In the genomic region with DNA sequence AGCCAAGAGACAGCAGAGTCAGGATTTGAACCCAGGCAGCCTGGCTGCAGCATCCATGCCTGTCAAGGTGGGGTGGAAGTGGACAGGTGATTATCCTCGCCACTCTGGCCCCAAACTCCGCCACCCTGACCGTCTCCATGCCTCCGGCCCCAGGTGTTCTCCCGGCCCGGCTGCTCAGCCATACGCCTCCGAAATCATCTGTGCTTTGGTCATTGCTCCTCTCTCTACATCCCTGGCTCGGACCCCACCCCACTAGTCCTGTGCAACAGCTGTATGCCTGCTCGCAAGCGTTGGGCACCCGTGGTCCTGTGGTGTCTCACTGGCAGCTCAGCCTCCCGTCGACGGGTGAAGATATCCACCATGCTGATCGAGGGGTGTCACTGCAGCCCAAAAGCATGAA, we compare ENCODE assay signal across 32 cellular contexts. TPM values are rescaled to one million over a fixed set of nuclear protein-coding genes. Genes with fewer than 3 reads are reported as not detected.
"Had no signal": no experiment of that assay in that cellular context is flagged by ENCODE, and none has a peak within 500 bp of the region (broad histone marks: within the 10 kb centered on the region; RNA-seq: fewer than 3 reads in every experiment).

No MANE protein-coding gene starts in this region.

- H3K4me2 ChIP-seq: SK-N-SH had no signal

- ATAC-seq: activated CD8-positive, alpha-beta T cell treated with anti-CD3 and anti-CD28 coated beads for 36 hours; activated naive CD4-positive, alpha-beta T cell treated with anti-CD3 and anti-CD28 coated beads, Interleukin-2, amount 50 U/mL, for 72 hours; activated T-cell treated with anti-CD3 and anti-CD28 coated beads, Interleukin-2, amount 50 U/mL, for 72 hours; activated T-helper 17 cell treated with anti-CD3 and anti-CD28 coated beads, Interleukin-2, amount 50 U/mL, for 72 hours; body of pancreas; Panc1 had no signal

- H3K27ac ChIP-seq: adrenal gland, body of pancreas, breast epithelium, SJSA1 had no signal

- H3K9me3 ChIP-seq: adrenal gland, body of pancreas, breast epithelium, SJSA1, SK-N-SH had no signal

- H3K4me1 ChIP-seq: breast epithelium, SJSA1 had no signal

- H3K36me3 ChIP-seq: adrenal gland, breast epithelium, SJSA1 had no signal

- H3K9ac ChIP-seq: SK-N-SH had no signal

- DNase-seq: activated CD4-positive, alpha-beta T cell treated with anti-CD3 and anti-CD28 coated beads, Interleukin-2, amount 10 ng/mL, durations not matched to agents 24 days and 14 days; activated CD4-positive, alpha-beta T cell treated with anti-CD3 and anti-CD28 coated beads, Interleukin-2, amount 50 U/mL, for 4 hours; activated CD8-positive, alpha-beta T cell treated with anti-CD3 and anti-CD28 coated beads for 36 hours; activated effector memory CD4-positive, alpha-beta T cell treated with anti-CD3 and anti-CD28 coated beads, Interleukin-2, amount 50 U/mL, for 16 hours; activated naive CD4-positive, alpha-beta T cell; activated T-cell treated with anti-CD3 and anti-CD28 coated beads, Interleukin-2, amount 50 U/mL, for 1 hour; activated T-cell treated with anti-CD3 and anti-CD28 coated beads, Interleukin-2, amount 50 U/mL, for 72 hours; adrenal gland; body of pancreas; cerebellar nuclear complex; NCI-H1105; NCI-H1417 treated with DMSO at 0.1 percent for 48 hours; NCI-H187 treated with DMSO at 0.1 percent for 48 hours; NCI-H2081; NCI-H2171 treated with DMSO at 0.1 percent for 48 hours; NCI-H2227 treated with DMSO at 0.1 percent for 48 hours; NCI-H446; NCI-H510A treated with DMSO at 0.1 percent for 48 hours; NCI-H69; NCI-H82; SHP77 treated with DMSO at 0.1 percent for 48 hours; SK-N-SH had no signal

- H3K4me3 ChIP-seq: adrenal gland, body of pancreas, breast epithelium, SJSA1 had no signal

- H3K27me3 ChIP-seq: adrenal gland, body of pancreas, breast epithelium, SJSA1 had no signal

- FAIRE-seq: astrocyte, TTC549 had no signal

RNA-seq across cellular contexts. Expression of a gene that starts 3.9 kb away (rescaled TPM):
- total RNA-seq: activated CD4-positive, alpha-beta T cell treated with anti-CD3 and anti-CD28 coated beads, Interleukin-2, amount 10 ng/mL, durations not matched to agents 24 days and 14 days; activated CD8-positive, alpha-beta memory T cell treated with anti-CD3 and anti-CD28 coated beads for 36 hours; activated CD8-positive, alpha-beta T cell treated with anti-CD3 and anti-CD28 coated beads for 36 hours; astrocyte; body of pancreas; breast epithelium; MCF 10A; RPMI7951; SJSA1 had no signal
